ENCODE assay signal across 3 cellular contexts in the genomic region with DNA sequence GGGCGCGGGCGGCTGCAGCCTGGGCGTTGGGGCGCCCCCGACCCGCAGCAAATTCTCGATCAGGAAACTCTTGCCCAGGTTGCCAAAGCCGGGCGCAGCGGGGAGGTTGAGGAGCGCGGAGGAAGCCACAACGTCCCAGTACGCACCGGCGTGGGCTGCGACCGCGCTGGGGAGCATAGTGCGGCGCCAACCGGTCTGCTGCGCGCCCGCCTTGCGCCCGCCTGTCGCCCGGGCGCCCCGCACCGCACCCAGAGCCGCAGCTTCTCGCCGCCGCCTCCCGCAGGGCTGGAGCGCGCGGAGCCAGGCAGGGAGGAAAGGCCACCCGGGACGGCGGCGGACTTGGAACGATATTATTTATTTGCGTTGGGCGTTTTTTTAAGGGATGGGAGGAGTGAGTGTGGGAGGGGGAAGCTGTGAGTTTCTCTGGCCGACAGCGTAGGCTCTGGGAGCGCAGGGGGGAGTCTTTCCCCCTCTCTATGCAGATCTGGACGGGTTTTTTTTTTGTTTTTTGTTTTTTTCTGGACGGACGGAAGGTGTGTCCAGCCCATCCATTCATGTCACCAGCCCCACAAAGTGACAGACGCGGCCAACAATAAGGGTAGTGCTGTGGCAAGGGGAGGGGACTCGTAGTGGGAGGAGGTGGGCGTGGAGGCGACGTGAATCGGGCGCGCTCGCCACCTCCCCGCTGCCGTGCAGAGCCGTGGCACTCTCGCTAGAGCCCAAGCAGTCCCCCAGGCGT.
TF ChIP-seq lines count a peak whose summit lies in the region.

Gene DBX2 (minus strand): TSS at position 349 of the 739 bp plus-strand sequence. CDS start 172 bp downstream, at position 177.

TF ChIP-seq in A549, 52 proteins besides CTCF, POLR2A, EP300 and RAD21:
- TF ChIP-seq KDM1A (IDR thresholded peaks at IDR 0.05; ENCODE audit: low read depth) (no peak), RNF2 (IDR thresholded peaks at IDR 0.05; ENCODE audit: borderline replicate concordance, low read depth) (no peak), ZNF302 (CRISPR knock-in tag; IDR thresholded peaks at IDR 0.05) (no peak)

TF ChIP-seq in Ishikawa, 13 proteins besides CTCF, POLR2A, EP300 and RAD21:
- TF ChIP-seq TAF1 (IDR thresholded peaks at IDR 0.05; ENCODE audit: low read depth): no peak
- TF ChIP-seq CREB1 (IDR thresholded peaks at IDR 0.05; ENCODE audit: low read depth): no peak
- TF ChIP-seq NFIC (IDR thresholded peaks at IDR 0.05): no peak
- 0 out of 2 replicates have a peak, but pooled peaks have one; percentile 10 for TF ChIP-seq CEBPB (IDR thresholded peaks at IDR 0.05)
- TF ChIP-seq, protein P1, sequence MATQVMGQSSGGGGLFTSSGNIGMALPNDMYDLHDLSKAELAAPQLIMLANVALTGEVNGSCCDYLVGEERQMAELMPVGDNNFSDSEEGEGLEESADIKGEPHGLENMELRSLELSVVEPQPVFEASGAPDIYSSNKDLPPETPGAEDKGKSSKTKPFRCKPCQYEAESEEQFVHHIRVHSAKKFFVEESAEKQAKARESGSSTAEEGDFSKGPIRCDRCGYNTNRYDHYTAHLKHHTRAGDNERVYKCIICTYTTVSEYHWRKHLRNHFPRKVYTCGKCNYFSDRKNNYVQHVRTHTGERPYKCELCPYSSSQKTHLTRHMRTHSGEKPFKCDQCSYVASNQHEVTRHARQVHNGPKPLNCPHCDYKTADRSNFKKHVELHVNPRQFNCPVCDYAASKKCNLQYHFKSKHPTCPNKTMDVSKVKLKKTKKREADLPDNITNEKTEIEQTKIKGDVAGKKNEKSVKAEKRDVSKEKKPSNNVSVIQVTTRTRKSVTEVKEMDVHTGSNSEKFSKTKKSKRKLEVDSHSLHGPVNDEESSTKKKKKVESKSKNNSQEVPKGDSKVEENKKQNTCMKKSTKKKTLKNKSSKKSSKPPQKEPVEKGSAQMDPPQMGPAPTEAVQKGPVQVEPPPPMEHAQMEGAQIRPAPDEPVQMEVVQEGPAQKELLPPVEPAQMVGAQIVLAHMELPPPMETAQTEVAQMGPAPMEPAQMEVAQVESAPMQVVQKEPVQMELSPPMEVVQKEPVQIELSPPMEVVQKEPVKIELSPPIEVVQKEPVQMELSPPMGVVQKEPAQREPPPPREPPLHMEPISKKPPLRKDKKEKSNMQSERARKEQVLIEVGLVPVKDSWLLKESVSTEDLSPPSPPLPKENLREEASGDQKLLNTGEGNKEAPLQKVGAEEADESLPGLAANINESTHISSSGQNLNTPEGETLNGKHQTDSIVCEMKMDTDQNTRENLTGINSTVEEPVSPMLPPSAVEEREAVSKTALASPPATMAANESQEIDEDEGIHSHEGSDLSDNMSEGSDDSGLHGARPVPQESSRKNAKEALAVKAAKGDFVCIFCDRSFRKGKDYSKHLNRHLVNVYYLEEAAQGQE (IDR thresholded peaks at IDR 0.05; ENCODE audit: low read depth): no peak
- no peak for TF ChIP-seq TCF12 (IDR thresholded peaks at IDR 0.05; ENCODE audit: low read depth)
- TF ChIP-seq ZBTB7A (IDR thresholded peaks at IDR 0.05; ENCODE audit: low read depth): peak; percentile 80
- TF ChIP-seq YY1 (IDR thresholded peaks at IDR 0.05; ENCODE audit: low read depth): no peak
- TF ChIP-seq MAX (IDR thresholded peaks at IDR 0.05): peak; percentile 30; the same call in 1 of the 2 replicates
- TF ChIP-seq TEAD4 (IDR thresholded peaks at IDR 0.05): no peak
- no peak for TF ChIP-seq FOXM1 (IDR thresholded peaks at IDR 0.05; ENCODE audit: borderline replicate concordance, low read depth)
- 0 out of 2 replicates have a peak, but pooled peaks have one; percentile 47 for TF ChIP-seq EGR1 (IDR thresholded peaks at IDR 0.05)
- TF ChIP-seq, protein P2, sequence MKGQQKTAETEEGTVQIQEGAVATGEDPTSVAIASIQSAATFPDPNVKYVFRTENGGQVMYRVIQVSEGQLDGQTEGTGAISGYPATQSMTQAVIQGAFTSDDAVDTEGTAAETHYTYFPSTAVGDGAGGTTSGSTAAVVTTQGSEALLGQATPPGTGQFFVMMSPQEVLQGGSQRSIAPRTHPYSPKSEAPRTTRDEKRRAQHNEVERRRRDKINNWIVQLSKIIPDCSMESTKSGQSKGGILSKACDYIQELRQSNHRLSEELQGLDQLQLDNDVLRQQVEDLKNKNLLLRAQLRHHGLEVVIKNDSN (IDR thresholded peaks at IDR 0.05): no peak
TF ChIP-seq in Ishikawa: peak in this region for 4.

TF ChIP-seq in H1, 55 proteins besides CTCF, POLR2A, EP300 and RAD21 (continues in another document):
- TF ChIP-seq SAP30 (IDR thresholded peaks at IDR 0.05; ENCODE audit: insufficient read depth, insufficient replicate concordance, low read length): no peak
- no peak for TF ChIP-seq MAFK (IDR thresholded peaks at IDR 0.05; ENCODE audit: low read depth, low read length)
- no peak for TF ChIP-seq GABPA (IDR thresholded peaks at IDR 0.05; ENCODE audit: borderline replicate concordance, insufficient read depth, low read length)
- peak; percentile 82 for TF ChIP-seq KDM4A (IDR thresholded peaks at IDR 0.05; ENCODE audit: low read depth, low read length, severe bottlenecking)
- TF ChIP-seq, protein P3, sequence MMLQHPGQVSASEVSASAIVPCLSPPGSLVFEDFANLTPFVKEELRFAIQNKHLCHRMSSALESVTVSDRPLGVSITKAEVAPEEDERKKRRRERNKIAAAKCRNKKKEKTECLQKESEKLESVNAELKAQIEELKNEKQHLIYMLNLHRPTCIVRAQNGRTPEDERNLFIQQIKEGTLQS (IDR thresholded peaks at IDR 0.05; ENCODE audit: insufficient read depth, low read depth, low read length): no peak
- 0 out of 4 replicates have a peak, but pooled peaks of 1 of the 2 experiments have one; percentile 25 for TF ChIP-seq HDAC2 (IDR thresholded peaks at IDR 0.05; ENCODE audit: borderline replicate concordance in 1 of 2, low read depth in 2 of 2, low read length in 2 of 2)
- no peak for TF ChIP-seq RNF2 (IDR thresholded peaks at IDR 0.05; ENCODE audit: borderline replicate concordance, low read depth, low read length, missing control alignments, poor library complexity, severe bottlenecking)
- TF ChIP-seq SIX5 (IDR thresholded peaks at IDR 0.05; ENCODE audit: low read depth, low read length): no peak
- no peak for TF ChIP-seq CREB1 (IDR thresholded peaks at IDR 0.05)
- no peak for TF ChIP-seq SP2 (IDR thresholded peaks at IDR 0.05; ENCODE audit: low read length)
- no peak for TF ChIP-seq PHF8 (conservative IDR thresholded peaks at IDR 0.05; ENCODE audit: low read depth, low read length)
- no peak for TF ChIP-seq SRF (IDR thresholded peaks at IDR 0.05; ENCODE audit: low read depth, low read length)
- TF ChIP-seq TAF7 (optimal IDR thresholded peaks at IDR 0.05; ENCODE audit: borderline replicate concordance, low read depth, low read length): no peak
- no peak for TF ChIP-seq HDAC6 (IDR thresholded peaks at IDR 0.05; ENCODE audit: low read depth, low read length)
- no peak for TF ChIP-seq TEAD4 (IDR thresholded peaks at IDR 0.05; ENCODE audit: low read depth, low read length)
- TF ChIP-seq NRF1 (IDR thresholded peaks at IDR 0.05; ENCODE audit: low read depth, low read length): no peak
- TF ChIP-seq, protein P4, sequence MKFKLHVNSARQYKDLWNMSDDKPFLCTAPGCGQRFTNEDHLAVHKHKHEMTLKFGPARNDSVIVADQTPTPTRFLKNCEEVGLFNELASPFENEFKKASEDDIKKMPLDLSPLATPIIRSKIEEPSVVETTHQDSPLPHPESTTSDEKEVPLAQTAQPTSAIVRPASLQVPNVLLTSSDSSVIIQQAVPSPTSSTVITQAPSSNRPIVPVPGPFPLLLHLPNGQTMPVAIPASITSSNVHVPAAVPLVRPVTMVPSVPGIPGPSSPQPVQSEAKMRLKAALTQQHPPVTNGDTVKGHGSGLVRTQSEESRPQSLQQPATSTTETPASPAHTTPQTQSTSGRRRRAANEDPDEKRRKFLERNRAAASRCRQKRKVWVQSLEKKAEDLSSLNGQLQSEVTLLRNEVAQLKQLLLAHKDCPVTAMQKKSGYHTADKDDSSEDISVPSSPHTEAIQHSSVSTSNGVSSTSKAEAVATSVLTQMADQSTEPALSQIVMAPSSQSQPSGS (IDR thresholded peaks at IDR 0.05; ENCODE audit: low read length): no peak
- no peak for TF ChIP-seq CBX8 (IDR thresholded peaks at IDR 0.05; ENCODE audit: borderline replicate concordance, low read depth, low read length)
- no peak for TF ChIP-seq TBP (IDR thresholded peaks at IDR 0.05; ENCODE audit: low read depth, low read length)
- no peak for TF ChIP-seq FOSL1 (IDR thresholded peaks at IDR 0.05; ENCODE audit: insufficient read depth, low read depth, low read length)
- no peak for TF ChIP-seq KDM1A (IDR thresholded peaks at IDR 0.05; ENCODE audit: borderline replicate concordance, low read length)
- no peak for TF ChIP-seq RXRA (IDR thresholded peaks at IDR 0.05; ENCODE audit: insufficient read depth, low read depth, low read length)
- no peak for TF ChIP-seq ZNF274 (IDR thresholded peaks at IDR 0.05; ENCODE audit: borderline replicate concordance, extremely low read depth, low read length)
- no peak for TF ChIP-seq USF2 (IDR thresholded peaks at IDR 0.05; ENCODE audit: low read length)
- TF ChIP-seq, protein P5, sequence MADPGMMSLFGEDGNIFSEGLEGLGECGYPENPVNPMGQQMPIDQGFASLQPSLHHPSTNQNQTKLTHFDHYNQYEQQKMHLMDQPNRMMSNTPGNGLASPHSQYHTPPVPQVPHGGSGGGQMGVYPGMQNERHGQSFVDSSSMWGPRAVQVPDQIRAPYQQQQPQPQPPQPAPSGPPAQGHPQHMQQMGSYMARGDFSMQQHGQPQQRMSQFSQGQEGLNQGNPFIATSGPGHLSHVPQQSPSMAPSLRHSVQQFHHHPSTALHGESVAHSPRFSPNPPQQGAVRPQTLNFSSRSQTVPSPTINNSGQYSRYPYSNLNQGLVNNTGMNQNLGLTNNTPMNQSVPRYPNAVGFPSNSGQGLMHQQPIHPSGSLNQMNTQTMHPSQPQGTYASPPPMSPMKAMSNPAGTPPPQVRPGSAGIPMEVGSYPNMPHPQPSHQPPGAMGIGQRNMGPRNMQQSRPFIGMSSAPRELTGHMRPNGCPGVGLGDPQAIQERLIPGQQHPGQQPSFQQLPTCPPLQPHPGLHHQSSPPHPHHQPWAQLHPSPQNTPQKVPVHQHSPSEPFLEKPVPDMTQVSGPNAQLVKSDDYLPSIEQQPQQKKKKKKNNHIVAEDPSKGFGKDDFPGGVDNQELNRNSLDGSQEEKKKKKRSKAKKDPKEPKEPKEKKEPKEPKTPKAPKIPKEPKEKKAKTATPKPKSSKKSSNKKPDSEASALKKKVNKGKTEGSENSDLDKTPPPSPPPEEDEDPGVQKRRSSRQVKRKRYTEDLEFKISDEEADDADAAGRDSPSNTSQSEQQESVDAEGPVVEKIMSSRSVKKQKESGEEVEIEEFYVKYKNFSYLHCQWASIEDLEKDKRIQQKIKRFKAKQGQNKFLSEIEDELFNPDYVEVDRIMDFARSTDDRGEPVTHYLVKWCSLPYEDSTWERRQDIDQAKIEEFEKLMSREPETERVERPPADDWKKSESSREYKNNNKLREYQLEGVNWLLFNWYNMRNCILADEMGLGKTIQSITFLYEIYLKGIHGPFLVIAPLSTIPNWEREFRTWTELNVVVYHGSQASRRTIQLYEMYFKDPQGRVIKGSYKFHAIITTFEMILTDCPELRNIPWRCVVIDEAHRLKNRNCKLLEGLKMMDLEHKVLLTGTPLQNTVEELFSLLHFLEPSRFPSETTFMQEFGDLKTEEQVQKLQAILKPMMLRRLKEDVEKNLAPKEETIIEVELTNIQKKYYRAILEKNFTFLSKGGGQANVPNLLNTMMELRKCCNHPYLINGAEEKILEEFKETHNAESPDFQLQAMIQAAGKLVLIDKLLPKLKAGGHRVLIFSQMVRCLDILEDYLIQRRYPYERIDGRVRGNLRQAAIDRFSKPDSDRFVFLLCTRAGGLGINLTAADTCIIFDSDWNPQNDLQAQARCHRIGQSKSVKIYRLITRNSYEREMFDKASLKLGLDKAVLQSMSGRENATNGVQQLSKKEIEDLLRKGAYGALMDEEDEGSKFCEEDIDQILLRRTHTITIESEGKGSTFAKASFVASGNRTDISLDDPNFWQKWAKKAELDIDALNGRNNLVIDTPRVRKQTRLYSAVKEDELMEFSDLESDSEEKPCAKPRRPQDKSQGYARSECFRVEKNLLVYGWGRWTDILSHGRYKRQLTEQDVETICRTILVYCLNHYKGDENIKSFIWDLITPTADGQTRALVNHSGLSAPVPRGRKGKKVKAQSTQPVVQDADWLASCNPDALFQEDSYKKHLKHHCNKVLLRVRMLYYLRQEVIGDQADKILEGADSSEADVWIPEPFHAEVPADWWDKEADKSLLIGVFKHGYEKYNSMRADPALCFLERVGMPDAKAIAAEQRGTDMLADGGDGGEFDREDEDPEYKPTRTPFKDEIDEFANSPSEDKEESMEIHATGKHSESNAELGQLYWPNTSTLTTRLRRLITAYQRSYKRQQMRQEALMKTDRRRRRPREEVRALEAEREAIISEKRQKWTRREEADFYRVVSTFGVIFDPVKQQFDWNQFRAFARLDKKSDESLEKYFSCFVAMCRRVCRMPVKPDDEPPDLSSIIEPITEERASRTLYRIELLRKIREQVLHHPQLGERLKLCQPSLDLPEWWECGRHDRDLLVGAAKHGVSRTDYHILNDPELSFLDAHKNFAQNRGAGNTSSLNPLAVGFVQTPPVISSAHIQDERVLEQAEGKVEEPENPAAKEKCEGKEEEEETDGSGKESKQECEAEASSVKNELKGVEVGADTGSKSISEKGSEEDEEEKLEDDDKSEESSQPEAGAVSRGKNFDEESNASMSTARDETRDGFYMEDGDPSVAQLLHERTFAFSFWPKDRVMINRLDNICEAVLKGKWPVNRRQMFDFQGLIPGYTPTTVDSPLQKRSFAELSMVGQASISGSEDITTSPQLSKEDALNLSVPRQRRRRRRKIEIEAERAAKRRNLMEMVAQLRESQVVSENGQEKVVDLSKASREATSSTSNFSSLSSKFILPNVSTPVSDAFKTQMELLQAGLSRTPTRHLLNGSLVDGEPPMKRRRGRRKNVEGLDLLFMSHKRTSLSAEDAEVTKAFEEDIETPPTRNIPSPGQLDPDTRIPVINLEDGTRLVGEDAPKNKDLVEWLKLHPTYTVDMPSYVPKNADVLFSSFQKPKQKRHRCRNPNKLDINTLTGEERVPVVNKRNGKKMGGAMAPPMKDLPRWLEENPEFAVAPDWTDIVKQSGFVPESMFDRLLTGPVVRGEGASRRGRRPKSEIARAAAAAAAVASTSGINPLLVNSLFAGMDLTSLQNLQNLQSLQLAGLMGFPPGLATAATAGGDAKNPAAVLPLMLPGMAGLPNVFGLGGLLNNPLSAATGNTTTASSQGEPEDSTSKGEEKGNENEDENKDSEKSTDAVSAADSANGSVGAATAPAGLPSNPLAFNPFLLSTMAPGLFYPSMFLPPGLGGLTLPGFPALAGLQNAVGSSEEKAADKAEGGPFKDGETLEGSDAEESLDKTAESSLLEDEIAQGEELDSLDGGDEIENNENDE (IDR thresholded peaks at IDR 0.05; ENCODE audit: insufficient replicate concordance, low read length): no peak
- peak; percentile 74 for TF ChIP-seq ASH2L (IDR thresholded peaks at IDR 0.05; ENCODE audit: low read length)
- no peak for TF ChIP-seq POLR2AphosphoS5 (IDR thresholded peaks at IDR 0.05; ENCODE audit: low read depth, low read length)
- no peak for TF ChIP-seq KDM5A (IDR thresholded peaks at IDR 0.05; ENCODE audit: low read length)
- TF ChIP-seq E2F6 (IDR thresholded peaks at IDR 0.05): no peak
- no peak for TF ChIP-seq BRCA1 (IDR thresholded peaks at IDR 0.05; ENCODE audit: low read depth, low read length)
